In genomic region chr14:64743061-64743460, GRCh38 we compare ENCODE assay signal across 29 cellular contexts.
"Had no signal": no experiment of that assay in that cellular context is flagged by ENCODE, and none has a peak within 500 bp of the region (broad histone marks: within the 10 kb centered on the region; RNA-seq: fewer than 3 reads in every experiment).

No MANE protein-coding gene starts in this region.

- H3K27ac ChIP-seq: breast epithelium, cardiac muscle cell, colonic mucosa, epithelial cell of prostate, esophagus squamous epithelium, gastroesophageal sphincter had no signal

- H3K9me3 Mint-ChIP-seq: activated CD4-positive, alpha-beta memory T cell treated with anti-CD3 and anti-CD28 coated beads, Interleukin-2, amount 10 ng/mL, durations not matched to agents 7 days and 5 days; activated CD4-positive, alpha-beta T cell treated with anti-CD3 and anti-CD28 coated beads, Interleukin-2, amount 10 ng/mL, durations not matched to agents 7 days and 5 days; activated T-cell treated with anti-CD3 and anti-CD28 coated beads, Interleukin-2, amount 50 U/mL, for 24 hours; activated T-cell treated with anti-CD3 and anti-CD28 coated beads, Interleukin-2, amount 50 U/mL, for 72 hours; brain; WTC11 had no signal

- H3K9me3 ChIP-seq: breast epithelium, colonic mucosa, esophagus squamous epithelium, gastroesophageal sphincter had no signal

- H3K4me1 Mint-ChIP-seq: brain had no signal

- H3K4me3 ChIP-seq: breast epithelium, cardiac muscle cell, colonic mucosa, esophagus squamous epithelium, gastroesophageal sphincter had no signal

- H3K27me3 ChIP-seq: breast epithelium, cardiac muscle cell, colonic mucosa, esophagus squamous epithelium, gastroesophageal sphincter had no signal

- H3K4me1 ChIP-seq: breast epithelium, colonic mucosa had no signal

- H3K27ac Mint-ChIP-seq: activated CD4-positive, alpha-beta memory T cell treated with anti-CD3 and anti-CD28 coated beads, Interleukin-2, amount 10 ng/mL, durations not matched to agents 7 days and 5 days; activated naive CD8-positive, alpha-beta T cell; activated T-cell treated with anti-CD3 and anti-CD28 coated beads, Interleukin-2, amount 50 U/mL, for 24 hours; activated T-cell treated with anti-CD3 and anti-CD28 coated beads, Interleukin-2, amount 50 U/mL, for 72 hours; brain; WTC11 had no signal

- H3K27me3 Mint-ChIP-seq: activated CD4-positive, alpha-beta memory T cell treated with anti-CD3 and anti-CD28 coated beads, Interleukin-2, amount 10 ng/mL, durations not matched to agents 7 days and 5 days; activated CD4-positive, alpha-beta T cell treated with anti-CD3 and anti-CD28 coated beads, Interleukin-2, amount 10 ng/mL, durations not matched to agents 7 days and 5 days; activated naive CD8-positive, alpha-beta T cell; activated T-cell treated with anti-CD3 and anti-CD28 coated beads, Interleukin-2, amount 50 U/mL, for 24 hours; brain had no signal

- H3K4me3 Mint-ChIP-seq: activated CD4-positive, alpha-beta memory T cell treated with anti-CD3 and anti-CD28 coated beads, Interleukin-2, amount 10 ng/mL, durations not matched to agents 7 days and 5 days; activated CD4-positive, alpha-beta T cell treated with anti-CD3 and anti-CD28 coated beads, Interleukin-2, amount 10 ng/mL, durations not matched to agents 7 days and 5 days; activated naive CD8-positive, alpha-beta T cell; activated T-cell treated with anti-CD3 and anti-CD28 coated beads, Interleukin-2, amount 50 U/mL, for 24 hours; activated T-cell treated with anti-CD3 and anti-CD28 coated beads, Interleukin-2, amount 50 U/mL, for 72 hours; brain; WTC11 had no signal

- ATAC-seq: activated T-cell treated with anti-CD3 and anti-CD28 coated beads, Interleukin-2, amount 50 U/mL, for 72 hours; gastroesophageal sphincter; WTC11 had no signal

- DNase-seq: activated CD4-positive, alpha-beta memory T cell treated with anti-CD3 and anti-CD28 coated beads, Interleukin-2, amount 10 ng/mL, durations not matched to agents 7 days and 5 days; activated CD4-positive, alpha-beta T cell treated with anti-CD3 and anti-CD28 coated beads for 1 hour; activated CD4-positive, alpha-beta T cell treated with anti-CD3 and anti-CD28 coated beads for 4 hours; activated CD4-positive, alpha-beta T cell treated with anti-CD3 and anti-CD28 coated beads, Interleukin-2, amount 10 ng/mL, durations not matched to agents 7 days and 5 days; activated CD4-positive, alpha-beta T cell treated with anti-CD3 and anti-CD28 coated beads, Interleukin-2, amount 50 U/mL, for 4 hours; activated CD8-positive, alpha-beta memory T cell treated with anti-CD3 and anti-CD28 coated beads, Interleukin-2, amount 50 U/mL, for 48 hours; activated gamma-delta T cell; activated naive CD4-positive, alpha-beta T cell; activated naive CD4-positive, alpha-beta T cell treated with anti-CD3 and anti-CD28 coated beads, Interleukin-2, amount 50 U/mL, for 16 hours; activated T-cell treated with anti-CD3 and anti-CD28 coated beads for 4 hours; activated T-cell treated with anti-CD3 and anti-CD28 coated beads, Interleukin-2, amount 50 U/mL, for 24 hours; activated T-cell treated with anti-CD3 and anti-CD28 coated beads, Interleukin-2, amount 50 U/mL, for 72 hours; amniotic stem cell; anterior cingulate cortex; central memory CD4-positive, alpha-beta T cell; cerebellar nuclear complex; colonic mucosa; effector CD8-positive, alpha-beta T cell; esophagus squamous epithelium; foreskin melanocyte; T-helper 1 cell; T-helper 2 cell had no signal
